ENCODE assay signal across 31 cellular contexts in genomic region chr22:49609207-49609876, GRCh38.
A peak's percentile ranks its signal among the peaks of the same experiment; 100 is the strongest.
DNase-seq lines count a peak whose midpoint lies in the region; ATAC-seq and TF ChIP-seq lines count a peak whose summit lies in the region.
"Had no signal": no experiment of that assay in that cellular context is flagged by ENCODE, and none has a peak within 500 bp of the region (broad histone marks: within the 10 kb centered on the region; RNA-seq: fewer than 3 reads in every experiment).

No MANE protein-coding gene starts in this region.

- peaks cover 50% of the 10 kb centered on the region for H3K9me3 ChIP-seq in left ventricle myocardium inferior (replicated peaks)
- H3K9me3 ChIP-seq in right cardiac atrium (ENCODE audit: control insufficient read depth, low read length): no peaks in the 10 kb centered on the region
- no peaks in the 10 kb centered on the region for H3K9me3 ChIP-seq in RWPE2 (ENCODE audit: severe bottlenecking)
- H3K9me3 ChIP-seq in left lung: peaks cover 0 to 37% of the 10 kb centered on the region in 2 donors
- peaks cover 6% of the 10 kb centered on the region for H3K9me3 ChIP-seq in suprapubic skin
- H3K9me3 ChIP-seq: SK-N-SH had no signal

- 88% methylated on average over 24 of the region's 24 CpGs for WGBS in right cardiac atrium
- 87% methylated on average over 22 of the region's 24 CpGs for WGBS in suprapubic skin

- H3K27me3 ChIP-seq in left ventricle myocardium inferior (ENCODE audit: low read depth) (peaks cover 8% of the 10 kb centered on the region), right cardiac atrium (ENCODE audit: control insufficient read depth, insufficient read depth) (no peaks in the 10 kb centered on the region), RWPE2 (ENCODE audit: insufficient read depth, poor library complexity, severe bottlenecking) (no peaks in the 10 kb centered on the region), left lung (no peaks in the 10 kb centered on the region), suprapubic skin (no peaks in the 10 kb centered on the region)

- H3K4me1 ChIP-seq in left ventricle myocardium inferior (no peaks in the 10 kb centered on the region), right cardiac atrium (ENCODE audit: control insufficient read depth, insufficient read depth, low read length) (no peaks in the 10 kb centered on the region), RWPE2 (ENCODE audit: insufficient read depth, poor library complexity, severe bottlenecking) (no peaks in the 10 kb centered on the region), left lung (no peaks in the 10 kb centered on the region), suprapubic skin (no peaks in the 10 kb centered on the region)

- TF ChIP-seq EP300 in suprapubic skin (IDR thresholded peaks at IDR 0.05): no peak

- intact Hi-C loops in left ventricle myocardium inferior (cut with micrococcal nuclease) (no loop called here), right cardiac atrium (cut with DNase I) (no loop called here), left lung (cut with DNase I) (no loop called here)

- H3K4me3 Mint-ChIP-seq in immature natural killer cell: no peak overlapping the region
- H3K4me3 Mint-ChIP-seq: B cell; CD8-positive, alpha-beta memory T cell; GM23338 had no signal

- H3K27ac ChIP-seq in left ventricle myocardium inferior (replicated peaks) (no peak overlapping the region), right cardiac atrium (ENCODE audit: low read length) (no peak overlapping the region), RWPE2 (ENCODE audit: poor library complexity, severe bottlenecking) (no peak overlapping the region), left lung (no peak overlapping the region), suprapubic skin (no peak overlapping the region)
- H3K27ac ChIP-seq: C4-2B, RWPE1 had no signal

- no peaks in the 10 kb centered on the region for H3K36me3 ChIP-seq in left ventricle myocardium inferior
- no peaks in the 10 kb centered on the region for H3K36me3 ChIP-seq in RWPE2 (ENCODE audit: low read depth)
- H3K36me3 ChIP-seq in left lung: peaks cover 0 to 11% of the 10 kb centered on the region in 2 donors
- no peaks in the 10 kb centered on the region for H3K36me3 ChIP-seq in suprapubic skin

- H3K27me3 Mint-ChIP-seq in immature natural killer cell (ENCODE audit: low read depth in 3 of 3): peaks cover 0 to 5% (median 0%) of the 10 kb centered on the region in 3 donors
- H3K27me3 Mint-ChIP-seq: B cell; CD8-positive, alpha-beta memory T cell had no signal

- DNase-seq in left ventricle myocardium inferior (peak; percentile 7), right cardiac atrium (no peak), RWPE2 (ENCODE audit: low spot score) (peak; percentile 37), left lung (peak; percentile 28 to 61), suprapubic skin (ENCODE audit: low spot score in 2 of 2) (peak; percentile 51 to 68), AG08396 (ENCODE audit: low spot score) (no peak), immature natural killer cell (no peak)
- DNase-seq: DMS 273 treated with DMSO at 0.1 percent for 48 hours, DMS79, EL, GDM1, HCEC 1CT, Karpas-422, NCI-H1092, NCI-H1436, NCI-H187, NCI-H2081 treated with DMSO at 0.1 percent for 48 hours, NCI-H2171, NCI-H226, NCI-H510A, NCI-H69, SIG-M5, SK-N-SH had no signal

- peaks cover 4 to 12% (median 10%) of the 10 kb centered on the region in 6 donors for H3K9me3 Mint-ChIP-seq in immature natural killer cell

- no peak for ATAC-seq in right cardiac atrium
- no peak for ATAC-seq in RWPE2 (ENCODE audit: low read depth)
- no peak for ATAC-seq in left lung
- no peak for ATAC-seq in HG03520 (IDR thresholded peaks at IDR 0.05; ENCODE audit: unreplicated experiment)
- ATAC-seq: GM12878, GM23338, Panc1 had no signal

- TF ChIP-seq POLR2A in suprapubic skin (IDR thresholded peaks at IDR 0.05): no peak

- H3K4me3 ChIP-seq in left ventricle myocardium inferior (no peak overlapping the region), right cardiac atrium (ENCODE audit: low read length) (no peak overlapping the region), RWPE2 (ENCODE audit: severe bottlenecking) (no peak overlapping the region), left lung (no peak overlapping the region), suprapubic skin (no peak overlapping the region)
- H3K4me3 ChIP-seq: GM12878, GM23338 had no signal

- H3K4me1 Mint-ChIP-seq in immature natural killer cell: peaks cover 0 to 8% of the 10 kb centered on the region in 2 donors
- H3K4me1 Mint-ChIP-seq: B cell; CD8-positive, alpha-beta memory T cell; GM23338 had no signal

- TF ChIP-seq CTCF in left ventricle myocardium inferior (IDR thresholded peaks at IDR 0.05; ENCODE audit: borderline replicate concordance) (no peak), RWPE2 (IDR thresholded peaks at IDR 0.05; ENCODE audit: poor library complexity, severe bottlenecking) (no peak), left lung (IDR thresholded peaks at IDR 0.05) (no peak), suprapubic skin (IDR thresholded peaks at IDR 0.05) (no peak)

- H3K27ac Mint-ChIP-seq in immature natural killer cell: no peak overlapping the region
- H3K27ac Mint-ChIP-seq: B cell; CD8-positive, alpha-beta memory T cell; GM23338 had no signal

- H3K36me3 Mint-ChIP-seq in immature natural killer cell: peaks cover 6 to 34% (median 32%) of the 10 kb centered on the region in 3 donors

Comparison
In these comparisons a context has a peak if more than half of its experiments do, and no peak if none do; other contexts are left out.
1. DNase-seq: peak in left ventricle myocardium inferior (single experiment), RWPE2 (single experiment), left lung (2 of 2) and suprapubic skin (2 of 2); none in right cardiac atrium (0 of 3), AG08396 (single experiment) and immature natural killer cell (0 of 3).